22 cellular contexts compared by ENCODE assay signal in the genomic region with DNA sequence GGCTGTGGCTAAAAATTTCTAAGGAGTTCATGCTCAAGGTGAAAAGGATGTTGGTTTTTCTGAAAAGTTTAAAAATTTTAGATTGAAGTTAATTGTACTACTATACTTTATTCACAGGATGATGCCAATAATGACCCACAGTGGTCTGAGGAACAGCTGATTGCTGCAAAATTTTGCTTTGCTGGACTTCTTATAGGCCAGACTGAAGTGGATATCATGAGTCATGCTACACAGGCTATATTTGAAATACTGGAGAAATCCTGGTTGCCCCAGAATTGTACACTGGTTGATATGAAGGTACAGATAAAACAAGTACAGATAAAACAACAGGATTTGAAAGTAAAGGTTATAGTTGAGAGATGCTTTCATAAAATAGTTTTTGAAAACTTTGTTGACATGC. TPM values are rescaled to one million over a fixed set of nuclear protein-coding genes. Genes with fewer than 3 reads are reported as not detected.
"Had no signal": no experiment of that assay in that cellular context is flagged by ENCODE, and none has a peak within 500 bp of the region (broad histone marks: within the 10 kb centered on the region; RNA-seq: fewer than 3 reads in every experiment).

No MANE protein-coding gene starts in this region.

- ATAC-seq: activated CD8-positive, alpha-beta T cell treated with anti-CD3 and anti-CD28 coated beads for 36 hours; body of pancreas; SK-N-SH treated with all-trans-retinoic acid at 6 μM for 48 hours; T-cell had no signal

- H3K27me3 Mint-ChIP-seq: activated CD8-positive, alpha-beta T cell treated with anti-CD3 and anti-CD28 coated beads for 36 hours; activated naive CD4-positive, alpha-beta T cell treated with anti-CD3 and anti-CD28 coated beads, Interleukin-2, amount 50 U/mL, for 24 hours; naive B cell; progenitor cell of endocrine pancreas; stimulated activated naive CD8-positive, alpha-beta T cell treated with anti-CD3 and anti-CD28 coated beads, Interleukin-15, Interleukin-2, amounts not matched to agents 100 ng/mL and 50 ng/mL, for 24 hours; T-cell had no signal

- H3K4me3 ChIP-seq: body of pancreas, coronary artery, heart left ventricle, left ventricle myocardium inferior, skin epidermis, suprapubic skin, transverse colon, vagina had no signal

- H3K4me3 Mint-ChIP-seq: activated CD8-positive, alpha-beta T cell treated with anti-CD3 and anti-CD28 coated beads for 36 hours; activated naive CD4-positive, alpha-beta T cell treated with anti-CD3 and anti-CD28 coated beads, Interleukin-2, amount 50 U/mL, for 24 hours; naive B cell; neural crest cell; stimulated activated naive CD8-positive, alpha-beta T cell treated with anti-CD3 and anti-CD28 coated beads, Interleukin-15, Interleukin-2, amounts not matched to agents 100 ng/mL and 50 ng/mL, for 24 hours; T-cell had no signal

- H3K4me1 Mint-ChIP-seq: neural crest cell had no signal

- H3K9me3 Mint-ChIP-seq: activated CD8-positive, alpha-beta T cell treated with anti-CD3 and anti-CD28 coated beads for 36 hours; activated naive CD4-positive, alpha-beta T cell treated with anti-CD3 and anti-CD28 coated beads, Interleukin-2, amount 50 U/mL, for 24 hours; naive B cell; neural crest cell; stimulated activated naive CD8-positive, alpha-beta T cell treated with anti-CD3 and anti-CD28 coated beads, Interleukin-15, Interleukin-2, amounts not matched to agents 100 ng/mL and 50 ng/mL, for 24 hours; T-cell had no signal

- DNase-seq: activated CD8-positive, alpha-beta T cell treated with anti-CD3 and anti-CD28 coated beads for 36 hours; activated gamma-delta T cell; activated T-cell treated with anti-CD3 and anti-CD28 coated beads, Interleukin-2, amount 50 U/mL, for 48 hours; amniotic stem cell; body of pancreas; caudate nucleus; heart left ventricle; kidney glomerular epithelial cell; left ventricle myocardium inferior; mammary epithelial cell; naive B cell; T-cell; transverse colon had no signal

- H3K27ac Mint-ChIP-seq: activated CD8-positive, alpha-beta T cell treated with anti-CD3 and anti-CD28 coated beads for 36 hours; activated naive CD4-positive, alpha-beta T cell treated with anti-CD3 and anti-CD28 coated beads, Interleukin-2, amount 50 U/mL, for 24 hours; naive B cell; progenitor cell of endocrine pancreas; stimulated activated naive CD8-positive, alpha-beta T cell treated with anti-CD3 and anti-CD28 coated beads, Interleukin-15, Interleukin-2, amounts not matched to agents 100 ng/mL and 50 ng/mL, for 24 hours had no signal

RNA-seq across cellular contexts. Expression of a gene that starts 57.3 kb away (rescaled TPM):
- total RNA-seq: body of pancreas, left ventricle myocardium inferior, transverse colon, vagina had no signal
